In the genomic region with DNA sequence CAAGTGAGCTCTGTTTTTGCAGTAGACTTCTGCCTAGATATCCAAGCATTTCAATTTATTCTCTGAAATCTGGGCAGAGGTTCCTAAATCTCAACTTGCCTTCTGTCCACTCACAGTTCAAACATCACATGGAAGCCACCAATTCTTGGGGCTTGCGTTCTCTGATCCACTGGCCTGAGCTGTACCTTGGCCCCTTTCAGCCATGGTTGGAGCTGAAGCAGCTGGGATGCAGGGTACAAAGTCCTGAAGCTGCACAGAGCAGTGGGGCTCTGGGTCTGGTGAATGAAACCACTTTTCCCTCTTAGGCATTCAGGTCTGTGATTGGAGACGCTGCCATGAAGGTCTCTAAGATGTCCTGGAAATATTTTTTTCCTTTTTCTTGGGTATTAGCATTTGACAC, we compare ENCODE assay signal across 29 cellular contexts.
DNase-seq lines count a peak whose midpoint lies in the region; ATAC-seq, FAIRE-seq and TF ChIP-seq lines count a peak whose summit lies in the region.
"Had no signal": no experiment of that assay in that cellular context is flagged by ENCODE, and none has a peak within 500 bp of the region (broad histone marks: within the 10 kb centered on the region; RNA-seq: fewer than 3 reads in every experiment).

No MANE protein-coding gene starts in this region.

- in situ Hi-C loops in HepG2 (cut with HindIII; ENCODE audit: extremely low pct_ligation_motif_present, low pct_unique_long_range_greater_than_20kb) = no loop called here

- POLR2A ChIA-PET in HepG2 (lab: Yijun Ruan, JAX) = no interaction called here

- CTCF ChIA-PET in HepG2 (lab: Yijun Ruan, JAX; ENCODE audit: low intra/inter-chr PET ratio, low total read pairs) = no interaction called here

- no peak for TF ChIP-seq CTCF in HepG2 (CRISPR knock-in tag; IDR thresholded peaks at IDR 0.05)
- no peak for TF ChIP-seq CTCF in right lobe of liver (IDR thresholded peaks at IDR 0.05)

- ATAC-seq in HepG2 = peak; percentile 93
- no peak for ATAC-seq in right lobe of liver
- ATAC-seq: A549; CD8-positive, alpha-beta T cell had no signal

- WGBS in HepG2 (ENCODE audit: low lambda C conversion rate) = 0% methylated on average over 1 of the region's 2 CpGs
- WGBS in right lobe of liver (ENCODE audit: insufficient coverage, low coverage, low lambda C conversion rate, missing lambda C conversion rate) = no CpG with 5 or more reads among the region's 2 CpGs

- H3K27me3 ChIP-seq in HepG2 (ENCODE audit: control insufficient read depth in 1 of 2, insufficient read depth in 2 of 2, low read length in 2 of 2) (no peaks in the 10 kb centered on the region), right lobe of liver (no peaks in the 10 kb centered on the region)
- H3K27me3 ChIP-seq: BE2C; BLaER1; BLaER1 treated with 17β-estradiol and CSF1 and Interleukin-3, amounts not matched to agents 10 nM and 100 nM had no signal

- no peak overlapping the region for H3K4me2 ChIP-seq in HepG2 (ENCODE audit: low read depth, low read length)
- H3K4me2 ChIP-seq: A549; BLaER1; BLaER1 treated with 17β-estradiol and CSF1 and Interleukin-3, amounts not matched to agents 10 nM and 100 nM had no signal

- H3K36me3 ChIP-seq in HepG2 (replicated peaks in 1 of 2; ENCODE audit: control insufficient read depth in 1 of 2, insufficient read depth in 2 of 2, low read length in 2 of 2) (no peaks in the 10 kb centered on the region), right lobe of liver (no peaks in the 10 kb centered on the region)
- H3K36me3 ChIP-seq: BE2C; BLaER1; BLaER1 treated with 17β-estradiol and CSF1 and Interleukin-3, amounts not matched to agents 10 nM and 100 nM had no signal

- TF ChIP-seq POLR2A in HepG2 (IDR thresholded peaks at IDR 0.05; ENCODE audit: insufficient read depth in 1 of 2, low read depth in 2 of 2, low read length in 2 of 2) = no peak
- no peak for TF ChIP-seq POLR2A in right lobe of liver (IDR thresholded peaks at IDR 0.05)

- H4K20me1 ChIP-seq in HepG2 (ENCODE audit: insufficient read depth, low read length) = no peaks in the 10 kb centered on the region
- H4K20me1 ChIP-seq: BLaER1; BLaER1 treated with 17β-estradiol and CSF1 and Interleukin-3, amounts not matched to agents 10 nM and 100 nM had no signal

- H3K79me2 ChIP-seq in HepG2 (ENCODE audit: insufficient read depth, low read length) = no peaks in the 10 kb centered on the region

- peak; percentile 64 for FAIRE-seq in HepG2 (lab: Jason Lieb, UNC)
- FAIRE-seq: A204.1, A549, D721Med had no signal

- DNase-seq in HepG2 (ENCODE audit: low spot score) (peak; percentile 7), right lobe of liver (no peak)
- DNase-seq: 8988T; ACHN; AML-193; BE2C; C1 segment of cervical spinal cord; Caco-2; Calu3; CD4-positive, alpha-beta memory T cell; CD4-positive, alpha-beta T cell; CD4-positive, CD25-positive, alpha-beta regulatory T cell; CD8-positive, alpha-beta memory T cell; CD8-positive, alpha-beta T cell; COR-L47; DMS 273 treated with DMSO at 0.1 percent for 48 hours; DMS153; DMS53; DMS79; DMS79 treated with DMSO at 0.1 percent for 48 hours; DND-41; EL had no signal

- no TSS peak for BruUV-seq in HepG2 (replicated peaks; lab: Mats Ljungman, UMichigan)

- H3K27ac ChIP-seq in HepG2 (ENCODE audit: extremely low read length, insufficient read depth, low read length) (no peak overlapping the region), right lobe of liver (no peak overlapping the region)
- H3K27ac ChIP-seq: 22Rv1; A549; BLaER1; BLaER1 treated with 17β-estradiol and CSF1 and Interleukin-3, amounts not matched to agents 10 nM and 100 nM; C4-2B had no signal

- no peak overlapping the region for H2AFZ ChIP-seq in HepG2 (ENCODE audit: low read length)

- 0 out of 2 replicates have a peak, but pooled peaks cover 10% of the 10 kb centered on the region for H3K4me1 ChIP-seq in HepG2 (ENCODE audit: insufficient read depth, low read length)
- no peaks in the 10 kb centered on the region for H3K4me1 ChIP-seq in right lobe of liver
- H3K4me1 ChIP-seq: A549; BE2C; BLaER1; BLaER1 treated with 17β-estradiol and CSF1 and Interleukin-3, amounts not matched to agents 10 nM and 100 nM; Caco-2 had no signal

- H3K4me3 ChIP-seq in HepG2 (replicated peaks in 1 of 3; ENCODE audit: insufficient read depth in 1 of 3, low read depth in 2 of 3, low read length in 3 of 3) = no peak overlapping the region
- H3K4me3 ChIP-seq in right lobe of liver = no peak overlapping the region
- H3K4me3 ChIP-seq: A549; BLaER1; BLaER1 treated with 17β-estradiol and CSF1 and Interleukin-3, amounts not matched to agents 10 nM and 100 nM had no signal

- no peak overlapping the region for H3K9ac ChIP-seq in HepG2 (ENCODE audit: insufficient read depth, low read depth, low read length)
- H3K9ac ChIP-seq: BLaER1; BLaER1 treated with 17β-estradiol and CSF1 and Interleukin-3, amounts not matched to agents 10 nM and 100 nM had no signal

- TF ChIP-seq EP300 in HepG2 (IDR thresholded peaks at IDR 0.05; ENCODE audit: low read depth in 2 of 2, low read length in 2 of 2) (no peak), HepG2 (CRISPR knock-in tag; IDR thresholded peaks at IDR 0.05; ENCODE audit: borderline replicate concordance) (no peak)

- intact Hi-C loops in HepG2 (cut with micrococcal nuclease; ENCODE audit: unreplicated experiment) (no loop called here), right lobe of liver (cut with DNase I) (no loop called here)

- H3K9me3 ChIP-seq in HepG2 (ENCODE audit: low read length) = no peaks in the 10 kb centered on the region
- no peaks in the 10 kb centered on the region for H3K9me3 ChIP-seq in right lobe of liver
- H3K9me3 ChIP-seq: A549; BE2C; BLaER1; BLaER1 treated with 17β-estradiol and CSF1 and Interleukin-3, amounts not matched to agents 10 nM and 100 nM; Caco-2 had no signal

- no peak for TF ChIP-seq RAD21 in HepG2 (CRISPR knock-in tag; IDR thresholded peaks at IDR 0.05)

TF ChIP-seq in HepG2, 621 proteins besides CTCF, POLR2A, EP300 and RAD21:
- peak; percentile 70; the same call in 1 of the 2 replicates for TF ChIP-seq TFAP4 (IDR thresholded peaks at IDR 0.05; ENCODE audit: borderline replicate concordance, low read depth)
- TF ChIP-seq SIX4 (CRISPR knock-in tag; IDR thresholded peaks at IDR 0.05) = no peak
- no peak for TF ChIP-seq ARNT2 (CRISPR knock-in tag; IDR thresholded peaks at IDR 0.05; ENCODE audit: low read depth)
- peak; percentile 39; the same call in 1 of the 2 replicates for TF ChIP-seq HNF4G (IDR thresholded peaks at IDR 0.05; ENCODE audit: borderline replicate concordance, low read depth, low read length)
- no peak for TF ChIP-seq HNF4G (CRISPR knock-in tag; IDR thresholded peaks at IDR 0.05; ENCODE audit: borderline replicate concordance, low read depth)
- TF ChIP-seq ZNF644 (CRISPR knock-in tag; IDR thresholded peaks at IDR 0.05; ENCODE audit: low read depth) = peak; percentile 80
- peak; percentile 88 for TF ChIP-seq HNF4A (CRISPR knock-in tag; IDR thresholded peaks at IDR 0.05)
- TF ChIP-seq, protein P1, sequence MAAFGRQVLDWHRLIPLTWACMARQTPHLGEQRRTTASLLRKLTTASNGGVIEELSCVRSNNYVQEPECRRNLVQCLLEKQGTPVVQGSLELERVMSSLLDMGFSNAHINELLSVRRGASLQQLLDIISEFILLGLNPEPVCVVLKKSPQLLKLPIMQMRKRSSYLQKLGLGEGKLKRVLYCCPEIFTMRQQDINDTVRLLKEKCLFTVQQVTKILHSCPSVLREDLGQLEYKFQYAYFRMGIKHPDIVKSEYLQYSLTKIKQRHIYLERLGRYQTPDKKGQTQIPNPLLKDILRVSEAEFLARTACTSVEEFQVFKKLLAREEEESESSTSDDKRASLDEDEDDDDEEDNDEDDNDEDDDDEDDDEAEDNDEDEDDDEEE (CRISPR knock-in tag; IDR thresholded peaks at IDR 0.05) = no peak
- TF ChIP-seq, protein P2, sequence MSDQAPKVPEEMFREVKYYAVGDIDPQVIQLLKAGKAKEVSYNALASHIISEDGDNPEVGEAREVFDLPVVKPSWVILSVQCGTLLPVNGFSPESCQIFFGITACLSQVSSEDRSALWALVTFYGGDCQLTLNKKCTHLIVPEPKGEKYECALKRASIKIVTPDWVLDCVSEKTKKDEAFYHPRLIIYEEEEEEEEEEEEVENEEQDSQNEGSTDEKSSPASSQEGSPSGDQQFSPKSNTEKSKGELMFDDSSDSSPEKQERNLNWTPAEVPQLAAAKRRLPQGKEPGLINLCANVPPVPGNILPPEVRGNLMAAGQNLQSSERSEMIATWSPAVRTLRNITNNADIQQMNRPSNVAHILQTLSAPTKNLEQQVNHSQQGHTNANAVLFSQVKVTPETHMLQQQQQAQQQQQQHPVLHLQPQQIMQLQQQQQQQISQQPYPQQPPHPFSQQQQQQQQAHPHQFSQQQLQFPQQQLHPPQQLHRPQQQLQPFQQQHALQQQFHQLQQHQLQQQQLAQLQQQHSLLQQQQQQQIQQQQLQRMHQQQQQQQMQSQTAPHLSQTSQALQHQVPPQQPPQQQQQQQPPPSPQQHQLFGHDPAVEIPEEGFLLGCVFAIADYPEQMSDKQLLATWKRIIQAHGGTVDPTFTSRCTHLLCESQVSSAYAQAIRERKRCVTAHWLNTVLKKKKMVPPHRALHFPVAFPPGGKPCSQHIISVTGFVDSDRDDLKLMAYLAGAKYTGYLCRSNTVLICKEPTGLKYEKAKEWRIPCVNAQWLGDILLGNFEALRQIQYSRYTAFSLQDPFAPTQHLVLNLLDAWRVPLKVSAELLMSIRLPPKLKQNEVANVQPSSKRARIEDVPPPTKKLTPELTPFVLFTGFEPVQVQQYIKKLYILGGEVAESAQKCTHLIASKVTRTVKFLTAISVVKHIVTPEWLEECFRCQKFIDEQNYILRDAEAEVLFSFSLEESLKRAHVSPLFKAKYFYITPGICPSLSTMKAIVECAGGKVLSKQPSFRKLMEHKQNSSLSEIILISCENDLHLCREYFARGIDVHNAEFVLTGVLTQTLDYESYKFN (CRISPR knock-in tag; conservative IDR thresholded peaks at IDR 0.05) = 0 out of 2 replicates have a peak, but pooled peaks have one; percentile 17
